In genomic region chr1:212754715-212755114, GRCh38 we compare ENCODE assay signal across 10 cellular contexts. TPM values are rescaled to one million over a fixed set of nuclear protein-coding genes. Genes with fewer than 3 reads are reported as not detected.
DNase-seq lines count a peak whose midpoint lies in the region; ATAC-seq, FAIRE-seq and TF ChIP-seq lines count a peak whose summit lies in the region.
"Had no signal": no experiment of that assay in that cellular context is flagged by ENCODE, and none has a peak within 500 bp of the region (broad histone marks: within the 10 kb centered on the region; RNA-seq: fewer than 3 reads in every experiment).

No MANE protein-coding gene starts in this region.

- no peaks in the 10 kb centered on the region for H3K9me3 ChIP-seq in mesenchymal stem cell (ENCODE audit: control insufficient read depth, low read length)

- H2BK120ac ChIP-seq in mesenchymal stem cell (ENCODE audit: low read depth, low read length), result no peak overlapping the region

- no peak overlapping the region for H3K27ac ChIP-seq in caudate nucleus (ENCODE audit: low read depth, low read length)
- H3K27ac ChIP-seq in mesenchymal stem cell (ENCODE audit: low read length, poor library complexity, severe bottlenecking), result no peak overlapping the region
- H3K27ac ChIP-seq in foreskin keratinocyte, result no peak overlapping the region

- WGBS in mesenchymal stem cell, result 38% methylated on average over 1 of the region's 1 CpG

- H3K14ac ChIP-seq in mesenchymal stem cell (ENCODE audit: low read length in 2 of 2), result no peak overlapping the region

- FAIRE-seq in GM12892 (lab: Jason Lieb, UNC), result peak; percentile 24

- peaks cover 20% of the 10 kb centered on the region for H3K79me1 ChIP-seq in mesenchymal stem cell (replicated peaks; ENCODE audit: low read length, poor library complexity, severe bottlenecking)

- no peak overlapping the region for H4K91ac ChIP-seq in mesenchymal stem cell (ENCODE audit: low read length)

- H3K27me3 ChIP-seq in mesenchymal stem cell (ENCODE audit: control insufficient read depth in 1 of 2, insufficient read depth in 1 of 2, low read length in 2 of 2), result no peaks in the 10 kb centered on the region
- no peaks in the 10 kb centered on the region for H3K27me3 ChIP-seq in foreskin keratinocyte

- H3K4me3 ChIP-seq in mesenchymal stem cell (ENCODE audit: insufficient read depth in 1 of 2, low read depth in 1 of 2, low read length in 2 of 2), result no peak overlapping the region

- ATAC-seq in foreskin keratinocyte, result no peak

- H3K36me3 ChIP-seq in mesenchymal stem cell (ENCODE audit: control insufficient read depth in 1 of 2, insufficient read depth in 2 of 2, low read depth in 1 of 2, low read length in 2 of 2), result peaks cover 0 to 4% of the 10 kb centered on the region in 2 experiments

- no peak overlapping the region for H3K9ac ChIP-seq in mesenchymal stem cell (ENCODE audit: low read length)

- DNase-seq in C1 segment of cervical spinal cord (lab: John Stamatoyannopoulos, UW) (peak in 10 of 14 donors; percentile 9 to 53 (median 22)), GM12892 (ENCODE audit: insufficient read length) (no peak), caudate nucleus (lab: John Stamatoyannopoulos, UW) (peak in 40 of 61 donors; percentile 1 to 70 (median 28)), mesenchymal stem cell (peak; percentile 24), kidney glomerular epithelial cell (lab: John Stamatoyannopoulos, UW) (no peak), foreskin keratinocyte (no peak), mesenteric fat pad (ENCODE audit: low spot score) (no peak)
- DNase-seq: COR-L47; effector memory CD8-positive, alpha-beta T cell; mammary epithelial cell had no signal

- no peak overlapping the region for H2BK12ac ChIP-seq in mesenchymal stem cell (ENCODE audit: low read length in 2 of 2)

- H2BK5ac ChIP-seq in mesenchymal stem cell (ENCODE audit: low read depth, low read length, poor library complexity, severe bottlenecking), result no peak overlapping the region

- H3K4me1 ChIP-seq in mesenchymal stem cell (ENCODE audit: control insufficient read depth, insufficient read depth, low read depth, low read length) (no peaks in the 10 kb centered on the region), foreskin keratinocyte (peaks cover 7% of the 10 kb centered on the region)

- no peak overlapping the region for H2AK5ac ChIP-seq in mesenchymal stem cell (ENCODE audit: low read length, severe bottlenecking)

- no peak for TF ChIP-seq CTCF in foreskin keratinocyte (conservative IDR thresholded peaks at IDR 0.05)

- no peak overlapping the region for H2AFZ ChIP-seq in mesenchymal stem cell (ENCODE audit: low read depth, low read length)

- H3K23ac ChIP-seq in mesenchymal stem cell (ENCODE audit: low read length in 2 of 2), result no peak overlapping the region

- no peak overlapping the region for H4K8ac ChIP-seq in mesenchymal stem cell (ENCODE audit: low read length)

- no peak for TF ChIP-seq POLR2A in GM12892 (IDR thresholded peaks at IDR 0.05; ENCODE audit: low read depth, low read length)

- no peak overlapping the region for H2BK15ac ChIP-seq in mesenchymal stem cell (ENCODE audit: low read depth, poor library complexity, severe bottlenecking)

- H3K18ac ChIP-seq in mesenchymal stem cell (ENCODE audit: low read depth in 1 of 2, low read length in 2 of 2), result no peak overlapping the region

- H3K4me2 ChIP-seq in mesenchymal stem cell (ENCODE audit: low read length, poor library complexity, severe bottlenecking), result no peak overlapping the region

- H3K4ac ChIP-seq in mesenchymal stem cell (ENCODE audit: low read depth in 1 of 2, low read length in 2 of 2), result no peak overlapping the region

RNA-seq across cellular contexts. Expression of gene NSL1, which starts 36.9 kb away (rescaled TPM):
- 27.5 TPM for polyA plus RNA-seq in GM12892 (2012; ENCODE audit: missing spikeins)
- 18.1 TPM for polyA plus RNA-seq in mesenchymal stem cell (2013, experiment 1 of 2)
- polyA plus RNA-seq in mesenchymal stem cell (2013, experiment 2 of 2), result 19.1 TPM
- total RNA-seq in foreskin keratinocyte (30.3 and 31.1 TPM in 2 replicates), mesenteric fat pad (28.3 TPM)
- polyA plus RNA-seq in foreskin keratinocyte, result 15.1 and 18.4 TPM in 2 replicates

RNA-seq across cellular contexts. Expression of gene TATDN3, which starts 37.0 kb away (rescaled TPM):
- polyA plus RNA-seq in GM12892 (2012; ENCODE audit: missing spikeins), result 15.0 TPM
- polyA plus RNA-seq in mesenchymal stem cell (2013, experiment 1 of 2), result 8.6 TPM
- polyA plus RNA-seq in mesenchymal stem cell (2013, experiment 2 of 2), result 8.7 TPM
- 8.7 and 9.4 TPM in 2 replicates for total RNA-seq in foreskin keratinocyte
- polyA plus RNA-seq in foreskin keratinocyte, result 8.3 and 8.9 TPM in 2 replicates
- total RNA-seq in mesenteric fat pad, result 22.4 TPM

RNA-seq across cellular contexts. Expression of gene BATF3, which starts 55.1 kb away (rescaled TPM):
- polyA plus RNA-seq in GM12892 (2012; ENCODE audit: missing spikeins), result 12.8 TPM
- 7.8 TPM for polyA plus RNA-seq in mesenchymal stem cell (2013, experiment 1 of 2)
- 8.1 TPM for polyA plus RNA-seq in mesenchymal stem cell (2013, experiment 2 of 2)
- total RNA-seq in foreskin keratinocyte (0.35 and 0.37 TPM in 2 replicates), mesenteric fat pad (18.8 TPM)
- 0.38 and 0.53 TPM in 2 replicates for polyA plus RNA-seq in foreskin keratinocyte
- total RNA-seq: mammary epithelial cell had no signal

Comparison
In these comparisons a context has a peak if more than half of its experiments do, and no peak if none do; other contexts are left out.
1. DNase-seq: peak in C1 segment of cervical spinal cord (10 of 14), caudate nucleus (40 of 61) and mesenchymal stem cell (single experiment); none in GM12892 (single experiment), kidney glomerular epithelial cell (single experiment), foreskin keratinocyte (0 of 2) and mesenteric fat pad (single experiment).
2. RNA of gene BATF3, which starts 55.1 kb away (total RNA-seq): 18.8 TPM in mesenteric fat pad (single experiment); 0.35 to 0.37 TPM in foreskin keratinocyte; every median in the first group is over 10 times any median in the second.